13 cellular contexts compared by ENCODE assay signal in the genomic region with DNA sequence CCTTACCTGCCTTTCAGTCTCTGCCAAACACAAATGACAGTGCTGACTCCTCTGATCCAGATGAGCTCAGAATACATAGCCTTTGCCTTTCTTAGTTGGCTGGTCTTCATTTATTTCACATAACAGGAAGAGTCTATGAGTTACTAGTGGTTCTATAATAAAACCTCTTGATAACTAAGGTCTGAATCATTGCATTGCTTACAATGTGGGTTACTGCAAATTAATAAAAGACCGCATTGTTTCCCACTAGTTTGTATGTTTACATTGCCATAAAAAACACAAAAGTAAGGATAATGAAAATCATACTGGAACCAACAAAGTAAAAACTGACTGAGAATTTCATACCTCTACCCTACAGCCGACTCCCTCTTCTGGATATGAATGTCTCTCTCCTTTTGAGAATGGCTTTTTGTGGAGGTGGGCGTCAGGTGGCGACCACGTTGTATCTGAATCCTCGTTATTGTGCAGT.
A peak's percentile ranks its signal among the peaks of the same experiment; 100 is the strongest.
DNase-seq lines count a peak whose midpoint lies in the region; FAIRE-seq and TF ChIP-seq lines count a peak whose summit lies in the region.
"Had no signal": no experiment of that assay in that cellular context is flagged by ENCODE, and none has a peak within 500 bp of the region (broad histone marks: within the 10 kb centered on the region; RNA-seq: fewer than 3 reads in every experiment).

No MANE protein-coding gene starts in this region.

- TF ChIP-seq CTCF in AG04450 (IDR thresholded peaks at IDR 0.05; ENCODE audit: low read depth, low read length), result peak; percentile 21

- no peaks in the 10 kb centered on the region for H3K36me3 ChIP-seq in adipocyte (ENCODE audit: control insufficient read depth, insufficient read depth, low read length, severe bottlenecking)
- H3K36me3 ChIP-seq: ovary had no signal

- H3K9me3 ChIP-seq in AG04450 (ENCODE audit: control insufficient read depth, insufficient read depth, low read length) (no peaks in the 10 kb centered on the region), adipocyte (ENCODE audit: control insufficient read depth, low read length) (no peaks in the 10 kb centered on the region)
- H3K9me3 ChIP-seq: body of pancreas, ovary had no signal

- H3K27ac ChIP-seq in AG04450 (ENCODE audit: low read depth, low read length), result peak overlapping the region; percentile 77
- H3K27ac ChIP-seq: body of pancreas, ovary had no signal

- DNase-seq in AG04450 (ENCODE audit: low read depth, low spot score) (peak; percentile 44), H4 (ENCODE audit: low spot score) (peak; percentile 29), adipocyte (ENCODE audit: low read depth) (peak; percentile 58), glomerular visceral epithelial cell (ENCODE audit: extremely low spot score) (peak; percentile 21), iPS-NIHi7 (ENCODE audit: extremely low spot score) (no peak), NK-92 (lab: John Stamatoyannopoulos, UW; ENCODE audit: unreplicated experiment) (no peak), GM19239 (ENCODE audit: insufficient read length, low spot score) (no peak), NCI-H2171 treated with DMSO at 0.1 percent for 48 hours (lab: John Stamatoyannopoulos, UW) (no peak)
- DNase-seq: body of pancreas, COR-L47, left ventricle myocardium superior, ovary had no signal

- H3K9ac ChIP-seq in adipocyte (ENCODE audit: low read length), result peak overlapping the region; percentile 79

- POLR2A ChIA-PET in AG04450 (lab: Yijun Ruan, JAX), result interaction anchor here (0.7 to 1.3 kb wide), 4 partner anchors 381 to 1024 kb away, joined by 3 to 8 read pairs (median 4); a partner anchor contains a TSS

- H3K27me3 ChIP-seq in AG04450 (ENCODE audit: control insufficient read depth, insufficient read depth, low read length) (no peaks in the 10 kb centered on the region), adipocyte (replicated peaks; ENCODE audit: control insufficient read depth, insufficient read depth, low read length) (no peaks in the 10 kb centered on the region)
- H3K27me3 ChIP-seq: body of pancreas, ovary had no signal

- H3K4me3 ChIP-seq in AG04450 (ENCODE audit: low read depth, low read length), result peak overlapping the region; percentile 51
- peak overlapping the region; percentile 69 for H3K4me3 ChIP-seq in adipocyte (ENCODE audit: low read length)
- H3K4me3 ChIP-seq: body of pancreas, ovary had no signal

- H3K4me1 ChIP-seq in adipocyte (ENCODE audit: control insufficient read depth, insufficient read depth, low read length), result peaks cover 54% of the 10 kb centered on the region
- H3K4me1 ChIP-seq: body of pancreas had no signal

- CTCF ChIA-PET in AG04450 (lab: Charles Lee), result interaction anchor here (1.4 kb wide), 1 partner anchor 251 kb away, joined by 4 read pairs; no protein-coding TSS in a partner anchor

- no peak for FAIRE-seq in GM19239 (lab: Jason Lieb, UNC)
- FAIRE-seq: GM12891 had no signal

Comparison
In these comparisons a context has a peak if more than half of its experiments do, and no peak if none do; other contexts are left out.
1. DNase-seq: peak in AG04450 (single experiment), H4 (single experiment), adipocyte (single experiment) and glomerular visceral epithelial cell (single experiment); none in iPS-NIHi7 (single experiment), NK-92 (single experiment), GM19239 (single experiment) and NCI-H2171 treated with DMSO at 0.1 percent for 48 hours (single experiment).